ENCODE assay signal across 20 cellular contexts in the genomic region with DNA sequence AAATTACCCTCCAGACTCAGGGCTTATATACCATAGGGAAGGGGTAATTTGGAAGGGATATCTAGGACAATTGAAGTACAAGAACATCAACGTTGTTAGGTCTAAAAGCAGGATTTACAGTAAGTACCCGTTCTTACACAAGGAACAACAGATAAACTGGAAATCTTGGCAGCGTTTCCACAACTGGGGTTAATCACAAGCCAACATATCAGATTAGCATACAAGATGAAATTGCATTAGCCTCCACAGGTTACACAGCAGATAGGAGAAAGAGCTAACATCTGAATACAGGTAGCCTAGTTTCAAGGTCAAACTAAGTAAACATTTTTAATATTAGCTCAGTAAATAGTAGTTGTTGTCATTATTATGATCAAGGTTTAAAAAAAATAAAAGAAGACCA.
A peak's percentile ranks its signal among the peaks of the same experiment; 100 is the strongest.
DNase-seq lines count a peak whose midpoint lies in the region; ATAC-seq and TF ChIP-seq lines count a peak whose summit lies in the region.
"Had no signal": no experiment of that assay in that cellular context is flagged by ENCODE, and none has a peak within 500 bp of the region (broad histone marks: within the 10 kb centered on the region; RNA-seq: fewer than 3 reads in every experiment).

No MANE protein-coding gene starts in this region.

- DNase-seq in DMS 273 (lab: John Stamatoyannopoulos, UW; ENCODE audit: unreplicated experiment) (peak; percentile 14), DMS 273 treated with DMSO at 0.1 percent for 48 hours (lab: John Stamatoyannopoulos, UW) (no peak), LNCaP clone FGC (ENCODE audit: low read depth) (peak; percentile 83), retinal pigment epithelial cell (ENCODE audit: low read depth) (peak; percentile 21), NCI-H526 (lab: John Stamatoyannopoulos, UW) (no peak), NAMALWA (ENCODE audit: low spot score) (no peak)
- DNase-seq: 8988T; CD8-positive, alpha-beta T cell; DMS153; H9; NCI-H1092; NCI-H1694; NCI-H2107; NCI-H446; NCI-H748 treated with DMSO at 0.1 percent for 48 hours; PC-3 had no signal

- H3K4me3 ChIP-seq in LNCaP clone FGC (ENCODE audit: low read depth, low read length), result no peak overlapping the region
- H3K4me3 ChIP-seq in retinal pigment epithelial cell (ENCODE audit: low read length), result no peak overlapping the region
- H3K4me3 ChIP-seq: K562, SJSA1 had no signal

- H3K27ac ChIP-seq in VCaP, result peak overlapping the region; percentile 59
- H3K27ac ChIP-seq: SJSA1 had no signal

- ATAC-seq in GM18517 (IDR thresholded peaks at IDR 0.05; ENCODE audit: unreplicated experiment), result no peak
- ATAC-seq: CD8-positive, alpha-beta T cell; K562; PC-3 had no signal

- no peak for TF ChIP-seq CTCF in LNCaP clone FGC (IDR thresholded peaks at IDR 0.05; ENCODE audit: control insufficient read depth, extremely low read depth, insufficient read depth)
- TF ChIP-seq CTCF in VCaP (conservative IDR thresholded peaks at IDR 0.05), result no peak
- TF ChIP-seq CTCF in retinal pigment epithelial cell (conservative IDR thresholded peaks at IDR 0.05; ENCODE audit: low read depth, low read length), result no peak

Comparison
In these comparisons a context has a peak if more than half of its experiments do, and no peak if none do; other contexts are left out.
1. DNase-seq: peak in DMS 273 (single experiment), LNCaP clone FGC (single experiment) and retinal pigment epithelial cell (single experiment); none in DMS 273 treated with DMSO at 0.1 percent for 48 hours (single experiment), NCI-H526 (0 of 2) and NAMALWA (single experiment).